In the genomic region with DNA sequence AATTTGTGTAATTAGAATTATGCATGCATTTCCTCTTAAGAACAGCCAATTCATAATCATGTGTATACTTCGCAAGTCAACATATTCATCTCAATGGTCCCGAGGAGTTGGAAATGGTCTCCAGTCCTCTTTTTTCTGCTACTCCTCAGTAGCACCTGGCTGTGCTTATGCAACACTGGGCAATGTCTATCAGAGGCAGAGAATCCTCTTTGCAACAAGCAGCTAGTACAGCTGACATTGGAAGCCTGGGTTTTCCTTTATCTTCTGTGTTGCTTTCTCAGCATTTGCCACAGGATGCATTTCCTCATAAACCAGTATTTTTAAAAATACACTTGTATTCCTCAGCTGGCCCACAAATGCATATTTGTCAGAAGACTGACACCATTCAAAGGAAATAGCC, we compare ENCODE assay signal across 18 cellular contexts.
DNase-seq lines count a peak whose midpoint lies in the region; ATAC-seq, FAIRE-seq and TF ChIP-seq lines count a peak whose summit lies in the region.
"Had no signal": no experiment of that assay in that cellular context is flagged by ENCODE, and none has a peak within 500 bp of the region (broad histone marks: within the 10 kb centered on the region; RNA-seq: fewer than 3 reads in every experiment).

No MANE protein-coding gene starts in this region.

- intact Hi-C loops in right lobe of liver (cut with DNase I) (no loop called here), HepG2 (cut with micrococcal nuclease; ENCODE audit: unreplicated experiment) (no loop called here)

- H2AFZ ChIP-seq in HepG2 (ENCODE audit: low read length): no peak overlapping the region

- TF ChIP-seq EP300 in HepG2 (IDR thresholded peaks at IDR 0.05; ENCODE audit: low read depth in 2 of 2, low read length in 2 of 2): no peak
- no peak for TF ChIP-seq EP300 in HepG2 (CRISPR knock-in tag; IDR thresholded peaks at IDR 0.05; ENCODE audit: borderline replicate concordance)

- no peaks in the 10 kb centered on the region for H3K79me2 ChIP-seq in HepG2 (ENCODE audit: insufficient read depth, low read length)

- no peak for FAIRE-seq in HepG2 (lab: Jason Lieb, UNC)
- FAIRE-seq: GM19239, RCC 7860 had no signal

- WGBS in right lobe of liver (ENCODE audit: insufficient coverage, low coverage, low lambda C conversion rate, missing lambda C conversion rate): 44% methylated on average over 2 of the region's 2 CpGs
- WGBS in HepG2 (ENCODE audit: low lambda C conversion rate): 20% methylated on average over 2 of the region's 2 CpGs

- H3K9ac ChIP-seq in HepG2 (ENCODE audit: insufficient read depth, low read depth, low read length): no peak overlapping the region

- H3K27me3 ChIP-seq in right lobe of liver (no peaks in the 10 kb centered on the region), HepG2 (ENCODE audit: control insufficient read depth in 1 of 2, insufficient read depth in 2 of 2, low read length in 2 of 2) (no peaks in the 10 kb centered on the region; a peak in 1 of 5 replicates)
- H3K27me3 ChIP-seq: MG63 had no signal

- H3K9me3 ChIP-seq in right lobe of liver (no peaks in the 10 kb centered on the region), HepG2 (ENCODE audit: low read length) (no peaks in the 10 kb centered on the region)
- H3K9me3 ChIP-seq: Caco-2, MG63 had no signal

- TF ChIP-seq POLR2A in right lobe of liver (IDR thresholded peaks at IDR 0.05) (no peak), HepG2 (IDR thresholded peaks at IDR 0.05; ENCODE audit: insufficient read depth in 1 of 2, low read depth in 2 of 2, low read length in 2 of 2) (no peak)

- in situ Hi-C loops in HepG2 (cut with HindIII; ENCODE audit: extremely low pct_ligation_motif_present, low pct_unique_long_range_greater_than_20kb): no loop called here

- peak in 3 of 4 donors; percentile 24 to 53 (median 30) for ATAC-seq in right lobe of liver
- no peak for ATAC-seq in HepG2
- ATAC-seq in HG03521 (IDR thresholded peaks at IDR 0.05; ENCODE audit: unreplicated experiment): no peak
- ATAC-seq in HG03457 (IDR thresholded peaks at IDR 0.05; ENCODE audit: unreplicated experiment): no peak
- ATAC-seq in GM19467 (IDR thresholded peaks at IDR 0.05; ENCODE audit: unreplicated experiment): no peak

- POLR2A ChIA-PET in HepG2 (lab: Yijun Ruan, JAX): no interaction called here

- TF ChIP-seq RAD21 in HepG2 (CRISPR knock-in tag; IDR thresholded peaks at IDR 0.05): no peak

- H3K4me3 ChIP-seq in right lobe of liver (no peak overlapping the region), HepG2 (replicated peaks in 1 of 3; ENCODE audit: insufficient read depth in 1 of 3, low read depth in 2 of 3, low read length in 3 of 3) (no peak overlapping the region)
- H3K4me3 ChIP-seq: MG63 had no signal

- H3K36me3 ChIP-seq in right lobe of liver (no peaks in the 10 kb centered on the region), HepG2 (replicated peaks in 1 of 2; ENCODE audit: control insufficient read depth in 1 of 2, insufficient read depth in 2 of 2, low read length in 2 of 2) (no peaks in the 10 kb centered on the region)
- H3K36me3 ChIP-seq: MG63 had no signal

- DNase-seq in right lobe of liver (no peak), HepG2 (ENCODE audit: low spot score) (no peak), NCI-H2029 (lab: John Stamatoyannopoulos, UW) (peak; percentile 69), SHP77 treated with DMSO at 0.1 percent for 48 hours (lab: John Stamatoyannopoulos, UW) (peak; percentile 92)
- DNase-seq: Caco-2, DND-41, GF-D8, GOT3, MG63, NCI-H1436, NCI-H526, SIG-M5, T-helper 2 cell had no signal

- H4K20me1 ChIP-seq in HepG2 (ENCODE audit: insufficient read depth, low read length): no peaks in the 10 kb centered on the region

- H3K4me2 ChIP-seq in HepG2 (ENCODE audit: low read depth, low read length): no peak overlapping the region

- CTCF ChIA-PET in HepG2 (lab: Yijun Ruan, JAX; ENCODE audit: low intra/inter-chr PET ratio, low total read pairs): no interaction called here

- BruUV-seq in HepG2 (replicated peaks; lab: Mats Ljungman, UMichigan): no TSS peak

- TF ChIP-seq CTCF in right lobe of liver (IDR thresholded peaks at IDR 0.05): no peak
- no peak for TF ChIP-seq CTCF in HepG2 (CRISPR knock-in tag; IDR thresholded peaks at IDR 0.05)

- H3K27ac ChIP-seq in right lobe of liver (no peak overlapping the region), HepG2 (ENCODE audit: extremely low read length, insufficient read depth, low read length) (no peak overlapping the region)

- H3K4me1 ChIP-seq in right lobe of liver: no peaks in the 10 kb centered on the region
- no peaks in the 10 kb centered on the region for H3K4me1 ChIP-seq in HepG2 (ENCODE audit: insufficient read depth, low read length)
- H3K4me1 ChIP-seq: Caco-2 had no signal

TF ChIP-seq in HepG2, 621 proteins besides CTCF, POLR2A, EP300 and RAD21:
- TF ChIP-seq ASH2L (IDR thresholded peaks at IDR 0.05; ENCODE audit: insufficient read length, low read depth, low read length): no peak
- TF ChIP-seq ZNF737 (CRISPR knock-in tag; IDR thresholded peaks at IDR 0.05; ENCODE audit: borderline replicate concordance): no peak
- no peak for TF ChIP-seq ZNF326 (CRISPR knock-in tag; IDR thresholded peaks at IDR 0.05; ENCODE audit: borderline replicate concordance)
- no peak for TF ChIP-seq CSRNP1 (CRISPR knock-in tag; IDR thresholded peaks at IDR 0.05)

Comparison
In these comparisons a context has a peak if more than half of its experiments do, and no peak if none do; other contexts are left out.
1. ATAC-seq: peak in right lobe of liver (3 of 4); none in HepG2 (single experiment), HG03521 (single experiment), HG03457 (single experiment) and GM19467 (single experiment).
2. DNase-seq: peak in NCI-H2029 (single experiment) and SHP77 treated with DMSO at 0.1 percent for 48 hours (single experiment); none in right lobe of liver (0 of 3) and HepG2 (single experiment).